ENCODE assay signal across 11 cellular contexts in genomic region chr9:2800385-2801179, GRCh38. TPM values are rescaled to one million over a fixed set of nuclear protein-coding genes. Genes with fewer than 3 reads are reported as not detected.
DNase-seq lines count a peak whose midpoint lies in the region; TF ChIP-seq lines count a peak whose summit lies in the region.
"Had no signal": no experiment of that assay in that cellular context is flagged by ENCODE, and none has a peak within 500 bp of the region (broad histone marks: within the 10 kb centered on the region; RNA-seq: fewer than 3 reads in every experiment).

No MANE protein-coding gene starts in this region.

- TF ChIP-seq CTCF in retinal pigment epithelial cell (conservative IDR thresholded peaks at IDR 0.05; ENCODE audit: low read depth, low read length), result peak; percentile 50

- no peak overlapping the region for H3K4me3 ChIP-seq in retinal pigment epithelial cell (ENCODE audit: low read length)
- H3K4me3 ChIP-seq: gastroesophageal sphincter, SJCRH30 had no signal

- DNase-seq in NCI-H748 (lab: John Stamatoyannopoulos, UW; ENCODE audit: unreplicated experiment) (peak; percentile 4), NCI-H748 treated with DMSO at 0.1 percent for 48 hours (lab: John Stamatoyannopoulos, UW) (no peak), SK-MEL-5 (ENCODE audit: low read depth, low spot score) (peak; percentile 30), glomerular visceral epithelial cell (ENCODE audit: extremely low spot score) (peak; percentile 15), retinal pigment epithelial cell (ENCODE audit: low read depth) (no peak), NCI-H2029 treated with DMSO at 0.1 percent for 48 hours (lab: John Stamatoyannopoulos, UW) (no peak), dedifferentiated amniotic fluid mesenchymal stem cell (ENCODE audit: extremely low spot score) (no peak)
- DNase-seq in activated CD4-positive, alpha-beta T cell treated with anti-CD3 and anti-CD28 coated beads, Interleukin-2, amount 50 U/mL, for 4 hours, result no peak
- DNase-seq: KG1 had no signal

- in situ Hi-C loops in SK-MEL-5 (cut with HindIII; ENCODE audit: low pct_unique_long_range_greater_than_20kb, low sequenced_read_pairs), result no loop called here

RNA-seq across cellular contexts. Expression of gene PUM3, which starts 43.3 kb away (rescaled TPM):
- total RNA-seq in SK-MEL-5 (2014; rRNA removed; shearing (Covaris generic)), result 133 and 137 TPM in 2 replicates
- 64.3 and 77.1 TPM in 2 replicates for polyA plus RNA-seq in SK-MEL-5 (2015; cell fraction: cytosol; rRNA removed)
- polyA plus RNA-seq in SK-MEL-5 (2015; cell fraction: nucleus; rRNA removed), result 188 and 209 TPM in 2 replicates

Comparison
In these comparisons a context has a peak if more than half of its experiments do, and no peak if none do; other contexts are left out.
1. DNase-seq: peak in NCI-H748 (single experiment), SK-MEL-5 (single experiment) and glomerular visceral epithelial cell (single experiment); none in NCI-H748 treated with DMSO at 0.1 percent for 48 hours (single experiment), retinal pigment epithelial cell (single experiment), NCI-H2029 treated with DMSO at 0.1 percent for 48 hours (single experiment), dedifferentiated amniotic fluid mesenchymal stem cell (single experiment) and activated CD4-positive, alpha-beta T cell treated with anti-CD3 and anti-CD28 coated beads, Interleukin-2, amount 50 U/mL, for 4 hours (0 of 2).